Comparison of ENCODE assay signal across 9 cellular contexts in genomic region chr17:51029568-51030463, GRCh38.
A peak's percentile ranks its signal among the peaks of the same experiment; 100 is the strongest.
DNase-seq lines count a peak whose midpoint lies in the region; ATAC-seq and TF ChIP-seq lines count a peak whose summit lies in the region.
"Had no signal": no experiment of that assay in that cellular context is flagged by ENCODE, and none has a peak within 500 bp of the region (broad histone marks: within the 10 kb centered on the region; RNA-seq: fewer than 3 reads in every experiment).

No MANE protein-coding gene starts in this region.

- no peaks in the 10 kb centered on the region for H3K27me3 Mint-ChIP-seq in activated T-cell treated with anti-CD3 and anti-CD28 coated beads, Interleukin-2, amount 50 U/mL, for 4 hours (ENCODE audit: low read depth)
- peaks cover 0 to 4% (median 2%) of the 10 kb centered on the region in 3 donors for H3K27me3 Mint-ChIP-seq in immature natural killer cell (ENCODE audit: low read depth in 3 of 3)

- TF ChIP-seq EP300 in transverse colon (IDR thresholded peaks at IDR 0.05; ENCODE audit: low read depth) = no peak
- TF ChIP-seq EP300 in suprapubic skin (IDR thresholded peaks at IDR 0.05) = no peak

- TF ChIP-seq CTCF in VCaP (conservative IDR thresholded peaks at IDR 0.05) (no peak), transverse colon (IDR thresholded peaks at IDR 0.05) (no peak), suprapubic skin (IDR thresholded peaks at IDR 0.05) (no peak)

- peak overlapping the region in 1 of 4 donors; percentile 19 for H3K4me3 ChIP-seq in transverse colon
- no peak overlapping the region for H3K4me3 ChIP-seq in suprapubic skin

- peak; percentile 62 to 82 for ATAC-seq in activated T-cell treated with anti-CD3 and anti-CD28 coated beads, Interleukin-2, amount 50 U/mL, for 4 hours
- ATAC-seq in GM19395 (IDR thresholded peaks at IDR 0.05; ENCODE audit: unreplicated experiment) = no peak

- H3K4me3 Mint-ChIP-seq in activated T-cell treated with anti-CD3 and anti-CD28 coated beads, Interleukin-2, amount 50 U/mL, for 4 hours = peak overlapping the region; percentile 62
- peak overlapping the region; percentile 84 to 93 (median 87) for H3K4me3 Mint-ChIP-seq in immature natural killer cell
- H3K4me3 Mint-ChIP-seq: neural crest cell had no signal

- in situ Hi-C loops in transverse colon (cut with MboI; ENCODE audit: low pct_ligation_motif_present in 1 of 4, low pct_unique_long_range_greater_than_20kb in 1 of 4, low sequenced_read_pairs in 3 of 4) = no loop called here

- peaks cover 29% of the 10 kb centered on the region for H3K4me1 Mint-ChIP-seq in activated T-cell treated with anti-CD3 and anti-CD28 coated beads, Interleukin-2, amount 50 U/mL, for 4 hours (ENCODE audit: low read depth)
- H3K4me1 Mint-ChIP-seq in immature natural killer cell = peaks cover 21 to 23% of the 10 kb centered on the region in 2 donors

- no peaks in the 10 kb centered on the region for H3K27me3 ChIP-seq in transverse colon
- no peaks in the 10 kb centered on the region for H3K27me3 ChIP-seq in suprapubic skin

- 12 to 27% methylated on average over 3 of the region's 3 CpGs for WGBS in transverse colon (ENCODE audit: low coverage in 1 of 2), 2 donors
- 32% methylated on average over 3 of the region's 3 CpGs for WGBS in suprapubic skin

- H3K4me1 ChIP-seq in transverse colon = peaks cover 0 to 9% (median 6%) of the 10 kb centered on the region in 4 donors
- H3K4me1 ChIP-seq in suprapubic skin = peaks cover 12% of the 10 kb centered on the region

- H3K27ac ChIP-seq in VCaP (peak overlapping the region; percentile 31), transverse colon (peak overlapping the region; percentile 49 to 64 (median 58)), suprapubic skin (no peak overlapping the region)

- peaks cover 17% of the 10 kb centered on the region for H3K36me3 Mint-ChIP-seq in activated T-cell treated with anti-CD3 and anti-CD28 coated beads, Interleukin-2, amount 50 U/mL, for 4 hours (ENCODE audit: insufficient read depth)
- H3K36me3 Mint-ChIP-seq in immature natural killer cell = no peaks in the 10 kb centered on the region

- DNase-seq in activated T-cell treated with anti-CD3 and anti-CD28 coated beads, Interleukin-2, amount 50 U/mL, for 4 hours = no peak
- DNase-seq in activated T-cell treated with anti-CD3 and anti-CD28 coated beads, Interleukin-2, amount 50 U/mL, for 48 hours = no peak
- DNase-seq in immature natural killer cell (peak; percentile 57 to 66 (median 63)), transverse colon (no peak), suprapubic skin (ENCODE audit: low spot score in 2 of 2) (no peak), middle frontal gyrus (ENCODE audit: extremely low spot score, low spot score) (no peak)

- H3K9me3 ChIP-seq in transverse colon (no peaks in the 10 kb centered on the region), suprapubic skin (no peaks in the 10 kb centered on the region)

- intact Hi-C loops in transverse colon (cut with DNase I; ENCODE audit: low total_unique reads) = no loop called here

- peak overlapping the region; percentile 96 to 98 (median 98) for H3K27ac Mint-ChIP-seq in immature natural killer cell

- TF ChIP-seq POLR2A in transverse colon (IDR thresholded peaks at IDR 0.05) (no peak), suprapubic skin (IDR thresholded peaks at IDR 0.05) (no peak)

- H3K9me3 Mint-ChIP-seq in activated T-cell treated with anti-CD3 and anti-CD28 coated beads, Interleukin-2, amount 50 U/mL, for 4 hours = no peaks in the 10 kb centered on the region
- H3K9me3 Mint-ChIP-seq in immature natural killer cell = no peaks in the 10 kb centered on the region
- H3K9me3 Mint-ChIP-seq: neural crest cell had no signal

- H3K36me3 ChIP-seq in transverse colon (no peaks in the 10 kb centered on the region), suprapubic skin (peaks cover 4% of the 10 kb centered on the region)

Comparison
In these comparisons a context has a peak if more than half of its experiments do, and no peak if none do; other contexts are left out.
1. DNase-seq: peak in immature natural killer cell (3 of 3); none in activated T-cell treated with anti-CD3 and anti-CD28 coated beads, Interleukin-2, amount 50 U/mL, for 4 hours (single experiment), activated T-cell treated with anti-CD3 and anti-CD28 coated beads, Interleukin-2, amount 50 U/mL, for 48 hours (0 of 2), transverse colon (single experiment), suprapubic skin (0 of 2) and middle frontal gyrus (single experiment).